ENCODE assay signal across 20 cellular contexts in genomic region chr5:90803891-90804290, GRCh38.
"Had no signal": no experiment of that assay in that cellular context is flagged by ENCODE, and none has a peak within 500 bp of the region (broad histone marks: within the 10 kb centered on the region; RNA-seq: fewer than 3 reads in every experiment).

No MANE protein-coding gene starts in this region.

- ATAC-seq: gastroesophageal sphincter; left lobe of liver; mucosa of descending colon; naive thymus-derived CD8-positive, alpha-beta T cell; stimulated activated naive B cell treated with anti-CD40 and anti-IgM and Interleukin-4, amounts not matched to agents 10 μg/mL and 1 μg/mL and 100 μg/mL, for 72 hours; T-cell had no signal

- H3K9me3 ChIP-seq: ascending aorta, mucosa of descending colon, neutrophil, transverse colon had no signal

- H3K4me1 ChIP-seq: ascending aorta, gastroesophageal sphincter, parathyroid adenoma, transverse colon had no signal

- H3K9ac ChIP-seq: parathyroid adenoma had no signal

- H3K36me3 Mint-ChIP-seq: T-cell had no signal

- H3K27ac ChIP-seq: ascending aorta, gastroesophageal sphincter, neutrophil, parathyroid adenoma, transverse colon, VCaP had no signal

- H3K4me3 Mint-ChIP-seq: naive thymus-derived CD8-positive, alpha-beta T cell; stimulated activated naive B cell treated with anti-CD40 and anti-IgM and Interleukin-4, amounts not matched to agents 10 μg/mL and 1 μg/mL and 100 μg/mL, for 72 hours; T-cell had no signal

- H3K27me3 ChIP-seq: ascending aorta, neutrophil, transverse colon had no signal

- H3K36me3 ChIP-seq: ascending aorta, gastroesophageal sphincter, neutrophil, transverse colon had no signal

- DNase-seq: activated CD4-positive, alpha-beta T cell treated with anti-CD3 and anti-CD28 coated beads for 1 hour; activated CD4-positive, alpha-beta T cell treated with anti-CD3 and anti-CD28 coated beads, Interleukin-2, amount 50 U/mL, for 4 hours; activated naive CD4-positive, alpha-beta T cell treated with Interleukin-2 at 50 U/mL for 16 hours; activated T-cell treated with anti-CD3 and anti-CD28 coated beads for 4 hours; dermis blood vessel endothelial cell; islet precursor cell; mucosa of descending colon; naive thymus-derived CD8-positive, alpha-beta T cell; stimulated activated CD4-positive, alpha-beta T cell treated with anti-CD3 and anti-CD28 coated beads, Interleukin-2, amount 100 ng/mL, for 48 hours; stimulated activated naive B cell treated with anti-CD40 and anti-IgM and Interleukin-4, amounts not matched to agents 10 μg/mL and 1 μg/mL and 100 μg/mL, for 72 hours; substantia nigra; T-cell; T-helper 9 cell; transverse colon had no signal

- H3K79me2 ChIP-seq: parathyroid adenoma had no signal

- H3K27ac Mint-ChIP-seq: naive thymus-derived CD8-positive, alpha-beta T cell; stimulated activated naive B cell treated with anti-CD40 and anti-IgM and Interleukin-4, amounts not matched to agents 10 μg/mL and 1 μg/mL and 100 μg/mL, for 72 hours; T-cell had no signal

- H3K4me1 Mint-ChIP-seq: naive thymus-derived CD8-positive, alpha-beta T cell; stimulated activated naive B cell treated with anti-CD40 and anti-IgM and Interleukin-4, amounts not matched to agents 10 μg/mL and 1 μg/mL and 100 μg/mL, for 72 hours; T-cell had no signal

- H3K4me3 ChIP-seq: ascending aorta, gastroesophageal sphincter, mucosa of descending colon, transverse colon had no signal

- H2AFZ ChIP-seq: parathyroid adenoma had no signal
